ENCODE assay signal across 8 cellular contexts in genomic region chr22:36028646-36029405, GRCh38. TPM values are rescaled to one million over a fixed set of nuclear protein-coding genes. Genes with fewer than 3 reads are reported as not detected.
A peak's percentile ranks its signal among the peaks of the same experiment; 100 is the strongest.
DNase-seq lines count a peak whose midpoint lies in the region; ATAC-seq and TF ChIP-seq lines count a peak whose summit lies in the region.

A gene with protein sequence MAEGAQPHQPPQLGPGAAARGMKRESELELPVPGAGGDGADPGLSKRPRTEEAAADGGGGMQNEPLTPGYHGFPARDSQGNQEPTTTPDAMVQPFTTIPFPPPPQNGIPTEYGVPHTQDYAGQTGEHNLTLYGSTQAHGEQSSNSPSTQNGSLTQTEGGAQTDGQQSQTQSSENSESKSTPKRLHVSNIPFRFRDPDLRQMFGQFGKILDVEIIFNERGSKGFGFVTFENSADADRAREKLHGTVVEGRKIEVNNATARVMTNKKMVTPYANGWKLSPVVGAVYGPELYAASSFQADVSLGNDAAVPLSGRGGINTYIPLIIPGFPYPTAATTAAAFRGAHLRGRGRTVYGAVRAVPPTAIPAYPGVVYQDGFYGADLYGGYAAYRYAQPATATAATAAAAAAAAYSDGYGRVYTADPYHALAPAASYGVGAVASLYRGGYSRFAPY (minus strand): TSS chr22:36028824. CDS start chr22:36028425, 399 bp downstream.

- intact Hi-C loops in stomach (cut with DNase I; ENCODE audit: low total_unique reads): no loop called here

- H3K27me3 Mint-ChIP-seq in activated naive CD8-positive, alpha-beta T cell: peaks cover 3% of the 10 kb centered on the region

- peak within 1 kb of the TSS; percentile 10 for H3K4ac ChIP-seq in neuronal stem cell (ENCODE audit: low read length)

- peak; percentile 97 for ATAC-seq in SK-N-SH treated with all-trans-retinoic acid at 6 μM for 48 hours

- peaks cover 0 to 15% of the 10 kb centered on the region in 2 donors for H3K36me3 ChIP-seq in neuronal stem cell (replicated peaks in 1 of 2; ENCODE audit: control insufficient read depth in 2 of 2, insufficient read depth in 2 of 2, low read length in 2 of 2)
- no peaks in the 10 kb centered on the region for H3K36me3 ChIP-seq in stomach

- H2BK120ac ChIP-seq in neuronal stem cell (ENCODE audit: low read depth, low read length): no peak within 1 kb of the TSS

- no peaks in the 10 kb centered on the region for H3K9me3 Mint-ChIP-seq in activated naive CD8-positive, alpha-beta T cell (ENCODE audit: low read depth)

- no peak for TF ChIP-seq EP300 in stomach (IDR thresholded peaks at IDR 0.05)

- peak within 1 kb of the TSS; percentile 96 for H3K27ac ChIP-seq in neuronal stem cell (replicated peaks; ENCODE audit: low read length)
- peak within 1 kb of the TSS; percentile 80 to 97 (median 93) for H3K27ac ChIP-seq in stomach

- H4K91ac ChIP-seq in neuronal stem cell (ENCODE audit: low read depth, low read length, poor library complexity): no peak within 1 kb of the TSS

- peaks cover 2% of the 10 kb centered on the region for H3K79me1 ChIP-seq in neuronal stem cell (ENCODE audit: low read depth, low read length)

- H3K9me3 ChIP-seq in neuronal stem cell (replicated peaks in 1 of 2; ENCODE audit: control insufficient read depth in 2 of 2, insufficient read depth in 1 of 2, low read depth in 1 of 2, low read length in 2 of 2) (no peaks in the 10 kb centered on the region), stomach (no peaks in the 10 kb centered on the region)

- H3K27me3 ChIP-seq in neuronal stem cell (ENCODE audit: control insufficient read depth in 3 of 3, insufficient read depth in 3 of 3, low read depth in 1 of 3, low read length in 3 of 3) (no peaks in the 10 kb centered on the region), stomach (peaks cover 0 to 6% (median 0%) of the 10 kb centered on the region in 3 donors)

- H2AFZ ChIP-seq in neuronal stem cell (ENCODE audit: low read length): peak within 1 kb of the TSS; percentile 92

- H3K18ac ChIP-seq in neuronal stem cell (ENCODE audit: low read length): peak within 1 kb of the TSS; percentile 98

- peak within 1 kb of the TSS; percentile 61 for H3K4me2 ChIP-seq in neuronal stem cell (ENCODE audit: insufficient read depth, low read length, poor library complexity, severe bottlenecking)

- no peaks in the 10 kb centered on the region for H3K36me3 Mint-ChIP-seq in activated naive CD8-positive, alpha-beta T cell

- H2BK15ac ChIP-seq in neuronal stem cell (ENCODE audit: low read length): no peak within 1 kb of the TSS

- H2AK5ac ChIP-seq in neuronal stem cell (ENCODE audit: low read depth, low read length): peak within 1 kb of the TSS; percentile 95

- TF ChIP-seq CTCF in GM10266 (IDR thresholded peaks at IDR 0.05; ENCODE audit: control insufficient read depth, insufficient read depth, low read depth, missing control alignments): no peak
- no peak for TF ChIP-seq CTCF in stomach (IDR thresholded peaks at IDR 0.05)

- H3K14ac ChIP-seq in neuronal stem cell (ENCODE audit: low read length): peak within 1 kb of the TSS; percentile 17

- H3K4me1 ChIP-seq in neuronal stem cell (ENCODE audit: control insufficient read depth in 2 of 2, insufficient read depth in 1 of 2, low read depth in 1 of 2, low read length in 2 of 2) (peaks cover 11 to 13% of the 10 kb centered on the region in 2 donors), stomach (peaks cover 6 to 49% (median 21%) of the 10 kb centered on the region in 4 donors)

- peak within 1 kb of the TSS; percentile 93 for H3K4me3 Mint-ChIP-seq in activated naive CD8-positive, alpha-beta T cell

- TF ChIP-seq POLR2A in stomach (IDR thresholded peaks at IDR 0.05): peak in 1 of 4 donors; percentile 23

- WGBS in neuronal stem cell (ENCODE audit: extremely low coverage in 2 of 2, insufficient read length in 2 of 2, insufficient replicate concordance in 1 of 2), 2 donors: no CpG with 5 or more reads among the region's 74 CpGs
- WGBS in stomach, 5 donors: 0 to 1% (median 1%) methylated on average over 35 to 74 of the region's 74 CpGs

- peak within 1 kb of the TSS; percentile 95 for H2BK5ac ChIP-seq in neuronal stem cell (ENCODE audit: low read length)

- DNase-seq in GM10266 (ENCODE audit: extremely low spot score) (peak; percentile 89), NCI-H1048 (lab: John Stamatoyannopoulos, UW) (peak; percentile 80), germinal center (ENCODE audit: low spot score) (peak; percentile 82), neuronal stem cell (ENCODE audit: low spot score) (peak; percentile 95), stomach (peak; percentile 98), GF-D8 (lab: John Stamatoyannopoulos, UW) (no peak)

- H4K8ac ChIP-seq in neuronal stem cell (ENCODE audit: low read depth, low read length): no peak within 1 kb of the TSS

- H3K9ac ChIP-seq in neuronal stem cell (ENCODE audit: low read depth, low read length, poor library complexity): peak within 1 kb of the TSS; percentile 99

- H3K4me1 Mint-ChIP-seq in activated naive CD8-positive, alpha-beta T cell (ENCODE audit: low read depth): peaks cover 18% of the 10 kb centered on the region

- peak within 1 kb of the TSS; percentile 68 for H3K27ac Mint-ChIP-seq in activated naive CD8-positive, alpha-beta T cell

- peak within 1 kb of the TSS; percentile 80 for H3K23ac ChIP-seq in neuronal stem cell (ENCODE audit: low read depth, low read length, poor library complexity)

- H2BK12ac ChIP-seq in neuronal stem cell (ENCODE audit: low read length): no peak within 1 kb of the TSS

- H3K4me3 ChIP-seq in neuronal stem cell (ENCODE audit: low read length in 2 of 2) (peak within 1 kb of the TSS; percentile 69 to 99), stomach (peak within 1 kb of the TSS; percentile 71 to 91 (median 84))

TF ChIP-seq in SK-N-SH treated with all-trans-retinoic acid at 6 μM for 48 hours, 23 proteins besides CTCF, POLR2A, EP300 and RAD21 (continues in another document):
- TF ChIP-seq, protein P1, sequence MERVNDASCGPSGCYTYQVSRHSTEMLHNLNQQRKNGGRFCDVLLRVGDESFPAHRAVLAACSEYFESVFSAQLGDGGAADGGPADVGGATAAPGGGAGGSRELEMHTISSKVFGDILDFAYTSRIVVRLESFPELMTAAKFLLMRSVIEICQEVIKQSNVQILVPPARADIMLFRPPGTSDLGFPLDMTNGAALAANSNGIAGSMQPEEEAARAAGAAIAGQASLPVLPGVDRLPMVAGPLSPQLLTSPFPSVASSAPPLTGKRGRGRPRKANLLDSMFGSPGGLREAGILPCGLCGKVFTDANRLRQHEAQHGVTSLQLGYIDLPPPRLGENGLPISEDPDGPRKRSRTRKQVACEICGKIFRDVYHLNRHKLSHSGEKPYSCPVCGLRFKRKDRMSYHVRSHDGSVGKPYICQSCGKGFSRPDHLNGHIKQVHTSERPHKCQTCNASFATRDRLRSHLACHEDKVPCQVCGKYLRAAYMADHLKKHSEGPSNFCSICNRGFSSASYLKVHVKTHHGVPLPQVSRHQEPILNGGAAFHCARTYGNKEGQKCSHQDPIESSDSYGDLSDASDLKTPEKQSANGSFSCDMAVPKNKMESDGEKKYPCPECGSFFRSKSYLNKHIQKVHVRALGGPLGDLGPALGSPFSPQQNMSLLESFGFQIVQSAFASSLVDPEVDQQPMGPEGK (CRISPR knock-in tag; IDR thresholded peaks at IDR 0.05; ENCODE audit: borderline replicate concordance): no peak
- TF ChIP-seq ZC3H10 (CRISPR knock-in tag; IDR thresholded peaks at IDR 0.05) (no peak), CSRNP3 (CRISPR knock-in tag; IDR thresholded peaks at IDR 0.05) (no peak), ZNF565 (CRISPR knock-in tag; conservative IDR thresholded peaks at IDR 0.05; ENCODE audit: low read depth) (no peak), ZFP3 (CRISPR knock-in tag; IDR thresholded peaks at IDR 0.05) (no peak), GLIS3 (CRISPR knock-in tag; IDR thresholded peaks at IDR 0.05) (no peak), TCF4 (CRISPR knock-in tag; IDR thresholded peaks at IDR 0.05; ENCODE audit: borderline replicate concordance) (no peak), CSDC2 (CRISPR knock-in tag; IDR thresholded peaks at IDR 0.05) (no peak), BACH2 (CRISPR knock-in tag; IDR thresholded peaks at IDR 0.05; ENCODE audit: borderline replicate concordance) (no peak), ZNF70 (CRISPR knock-in tag; IDR thresholded peaks at IDR 0.05) (no peak), RARB (CRISPR knock-in tag; IDR thresholded peaks at IDR 0.05) (no peak), PPARA (CRISPR knock-in tag; IDR thresholded peaks at IDR 0.05; ENCODE audit: borderline replicate concordance) (no peak), ARNTL (CRISPR knock-in tag; IDR thresholded peaks at IDR 0.05; ENCODE audit: borderline replicate concordance, low read depth) (no peak), TOX (CRISPR knock-in tag; IDR thresholded peaks at IDR 0.05; ENCODE audit: borderline replicate concordance) (no peak), ZNF8 (CRISPR knock-in tag; IDR thresholded peaks at IDR 0.05) (no peak), ISL1 (CRISPR knock-in tag; IDR thresholded peaks at IDR 0.05) (no peak)

RNA-seq across cellular contexts. Expression of the gene that starts here (rescaled TPM):
- polyA plus RNA-seq in neuronal stem cell (2013, experiment 1 of 2): 133 TPM
- polyA plus RNA-seq in neuronal stem cell (2013, experiment 2 of 2): 132 TPM
- total RNA-seq in stomach: 100 to 1,000 TPM in 1 of 5 donors, 10 to 100 TPM in 4; 41.4 to 176 (median 64.9) TPM
- 10 to 100 TPM; 14.9 to 26.6 (median 21.5) TPM for polyA plus RNA-seq in stomach
